1 cellular context compared by ENCODE assay signal in genomic region chr6:159090530-159091306, GRCh38.
TF ChIP-seq lines count a peak whose summit lies in the region.

No MANE protein-coding gene starts in this region.

TF ChIP-seq in HepG2, 621 proteins besides CTCF, POLR2A, EP300 and RAD21 (continued from another document):
- no peak for TF ChIP-seq ZNF512B (CRISPR knock-in tag; IDR thresholded peaks at IDR 0.05; ENCODE audit: borderline replicate concordance)
- no peak for TF ChIP-seq CSRNP2 (CRISPR knock-in tag; conservative IDR thresholded peaks at IDR 0.05; ENCODE audit: low read depth)
- TF ChIP-seq PCBP1 (IDR thresholded peaks at IDR 0.05; ENCODE audit: borderline replicate concordance, low read depth, low read length): no peak
